In genomic region chr6:121510568-121511177, GRCh38 we compare ENCODE assay signal across 17 cellular contexts.
A peak's percentile ranks its signal among the peaks of the same experiment; 100 is the strongest.
DNase-seq lines count a peak whose midpoint lies in the region; ATAC-seq, FAIRE-seq and TF ChIP-seq lines count a peak whose summit lies in the region.
"Had no signal": no experiment of that assay in that cellular context is flagged by ENCODE, and none has a peak within 500 bp of the region (broad histone marks: within the 10 kb centered on the region; RNA-seq: fewer than 3 reads in every experiment).

No MANE protein-coding gene starts in this region.

- ATAC-seq in A549 = peak in 1 of 2 experiments; percentile 71; a peak in 3 of 6 replicates
- ATAC-seq in HG02759 (IDR thresholded peaks at IDR 0.05; ENCODE audit: unreplicated experiment) = no peak
- ATAC-seq: GM12878; stimulated activated naive CD8-positive, alpha-beta T cell treated with anti-CD3 and anti-CD28 coated beads, Interleukin-15, Interleukin-2, amounts not matched to agents 100 U/mL and 50 U/mL, for 24 hours had no signal

- H3K9me3 Mint-ChIP-seq in mesothelial cell of epicardium (peaks cover 6% of the 10 kb centered on the region), type B pancreatic cell (no peaks in the 10 kb centered on the region)

- H3K4me3 Mint-ChIP-seq in mesothelial cell of epicardium (no peak overlapping the region), type B pancreatic cell (no peak overlapping the region)
- H3K4me3 Mint-ChIP-seq: CD8-positive, alpha-beta memory T cell had no signal

- TF ChIP-seq RAD21 in A549 (conservative IDR thresholded peaks at IDR 0.05 in 1 of 2, IDR thresholded peaks at IDR 0.05 in 1 of 2) = no peak

- peaks cover 25% of the 10 kb centered on the region for H3K4me1 Mint-ChIP-seq in mesothelial cell of epicardium
- H3K4me1 Mint-ChIP-seq in type B pancreatic cell (ENCODE audit: unreplicated experiment) = peaks cover 6% of the 10 kb centered on the region
- H3K4me1 Mint-ChIP-seq: CD8-positive, alpha-beta memory T cell had no signal

- peaks cover 33% of the 10 kb centered on the region for H3K4me1 ChIP-seq in A549

- TF ChIP-seq CTCF in A549 (IDR thresholded peaks at IDR 0.05) (no peak), cardiac fibroblast (IDR thresholded peaks at IDR 0.05; ENCODE audit: low read depth, low read length) (no peak), mesothelial cell of epicardium (IDR thresholded peaks at IDR 0.05; ENCODE audit: unreplicated experiment) (no peak), type B pancreatic cell (conservative IDR thresholded peaks at IDR 0.05) (no peak)

- no peak for FAIRE-seq in A549 (lab: Jason Lieb, UNC)
- FAIRE-seq: GM12878 had no signal

- WGBS in A549 (ENCODE audit: missing lambda C conversion rate) = 38% methylated on average over 8 of the region's 8 CpGs

- POLR2A ChIA-PET in A549 (lab: Yijun Ruan, JAX) = no interaction called here

- H3K4me3 ChIP-seq in A549 (no peak overlapping the region), cardiac fibroblast (replicated peaks in 1 of 2; ENCODE audit: low read depth in 2 of 2, low read length in 2 of 2) (no peak overlapping the region)
- H3K4me3 ChIP-seq: GM12878 had no signal

- H3K27ac Mint-ChIP-seq in mesothelial cell of epicardium (peak overlapping the region; percentile 64), type B pancreatic cell (no peak overlapping the region)
- H3K27ac Mint-ChIP-seq: CD8-positive, alpha-beta memory T cell had no signal

- peak overlapping the region; percentile 32 to 80; a peak in 4 of 6 replicates for H3K27ac ChIP-seq in A549
- H3K27ac ChIP-seq: KMS-11 had no signal

- no peaks in the 10 kb centered on the region for H3K9me3 ChIP-seq in A549

- no peaks in the 10 kb centered on the region for H3K27me3 Mint-ChIP-seq in mesothelial cell of epicardium (ENCODE audit: low read depth)
- no peaks in the 10 kb centered on the region for H3K27me3 Mint-ChIP-seq in type B pancreatic cell
- H3K27me3 Mint-ChIP-seq: CD8-positive, alpha-beta memory T cell had no signal

- CTCF ChIA-PET in A549 (lab: Yijun Ruan, JAX) = no interaction called here

- no peak for TF ChIP-seq EP300 in A549 (IDR thresholded peaks at IDR 0.05)

- DNase-seq in A549 (ENCODE audit: low read depth in 1 of 2, low spot score in 1 of 2) (peak in 1 of 2 experiments; percentile 52), LoVo (ENCODE audit: low spot score) (peak; percentile 4), cardiac fibroblast (ENCODE audit: low read depth in 2 of 2) (peak; percentile 35 to 68), mesothelial cell of epicardium (ENCODE audit: low spot score in 2 of 2, unreplicated experiment in 2 of 2) (no peak), type B pancreatic cell (ENCODE audit: extremely low spot score, unreplicated experiment) (no peak), hypothalamus (lab: John Stamatoyannopoulos, UW) (no peak), ureter (ENCODE audit: low spot score) (no peak)
- DNase-seq: amniotic stem cell; CD8-positive, alpha-beta memory T cell; NCI-H146; NCI-H524; nucleus accumbens; OCI-M1; stimulated activated naive CD8-positive, alpha-beta T cell treated with anti-CD3 and anti-CD28 coated beads, Interleukin-15, Interleukin-2, amounts not matched to agents 100 U/mL and 50 U/mL, for 24 hours had no signal

- no peak for TF ChIP-seq POLR2A in A549 (IDR thresholded peaks at IDR 0.05; ENCODE audit: low read length)

- H3K4me2 ChIP-seq in A549 = peak overlapping the region; percentile 27
- H3K4me2 ChIP-seq: KMS-11 had no signal

- no peaks in the 10 kb centered on the region for H3K36me3 Mint-ChIP-seq in mesothelial cell of epicardium
- no peaks in the 10 kb centered on the region for H3K36me3 Mint-ChIP-seq in type B pancreatic cell
- H3K36me3 Mint-ChIP-seq: CD8-positive, alpha-beta memory T cell had no signal

TF ChIP-seq in A549, 52 proteins besides CTCF, POLR2A, EP300 and RAD21:
- no peak for TF ChIP-seq HOXB13 (CRISPR knock-in tag; IDR thresholded peaks at IDR 0.05; ENCODE audit: low read depth)
- peak; percentile 43; the same call in 1 of the 2 replicates for TF ChIP-seq GATA3 (IDR thresholded peaks at IDR 0.05; ENCODE audit: borderline replicate concordance)

Comparison
In these comparisons a context has a peak if more than half of its experiments do, and no peak if none do; other contexts are left out.
1. DNase-seq: peak in LoVo (single experiment) and cardiac fibroblast (2 of 2); none in mesothelial cell of epicardium (0 of 2), type B pancreatic cell (single experiment), hypothalamus (0 of 51) and ureter (single experiment).